In the genomic region with DNA sequence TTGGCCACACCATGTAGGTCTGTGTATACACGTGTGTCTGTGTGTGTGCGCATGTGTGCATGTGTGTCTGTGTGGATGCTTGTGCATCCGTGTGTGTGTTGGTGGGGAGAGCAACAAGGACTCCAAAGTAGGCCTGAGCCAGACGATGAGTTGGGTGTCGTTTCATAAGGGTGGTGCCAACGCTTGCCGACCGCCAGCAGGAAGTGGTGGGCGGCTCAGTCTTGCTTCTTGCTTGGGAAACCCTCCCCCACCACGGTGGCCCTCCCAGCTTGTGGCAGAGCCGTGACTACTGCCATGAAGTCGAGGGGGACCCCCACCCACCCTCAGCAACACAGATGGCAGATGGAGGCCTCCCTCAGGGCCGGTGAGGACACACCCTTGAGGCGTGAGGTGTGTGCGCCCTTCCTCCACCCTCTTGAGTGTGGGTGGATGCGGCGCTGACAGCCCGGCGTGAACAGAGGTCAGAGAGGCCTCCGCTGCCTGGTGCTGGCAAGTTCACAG, we compare ENCODE assay signal across 9 cellular contexts. TPM values are rescaled to one million over a fixed set of nuclear protein-coding genes. Genes with fewer than 3 reads are reported as not detected.
DNase-seq lines count a peak whose midpoint lies in the region; ATAC-seq and TF ChIP-seq lines count a peak whose summit lies in the region.
"Had no signal": no experiment of that assay in that cellular context is flagged by ENCODE, and none has a peak within 500 bp of the region (broad histone marks: within the 10 kb centered on the region; RNA-seq: fewer than 3 reads in every experiment).

No MANE protein-coding gene starts in this region.

- H3K4me1 Mint-ChIP-seq in stimulated activated naive CD8-positive, alpha-beta T cell treated with anti-CD3 and anti-CD28 coated beads, Interleukin-15, amount 100 ng/mL, for 72 hours = peaks cover 64% of the 10 kb centered on the region

- H2BK5ac ChIP-seq in neuronal stem cell (ENCODE audit: low read length) = no peak overlapping the region

- POLR2A ChIA-PET in PC-3 (lab: Charles Lee; ENCODE audit: unreplicated experiment) = no interaction called here

- H3K9me3 ChIP-seq in neuronal stem cell (replicated peaks in 1 of 2; ENCODE audit: control insufficient read depth in 2 of 2, insufficient read depth in 1 of 2, low read depth in 1 of 2, low read length in 2 of 2) (no peaks in the 10 kb centered on the region), PC-3 (ENCODE audit: low read length) (no peaks in the 10 kb centered on the region)
- H3K9me3 ChIP-seq: body of pancreas had no signal

- TF ChIP-seq CTCF in PC-3 (conservative IDR thresholded peaks at IDR 0.05; ENCODE audit: low read depth, low read length) = no peak

- H2AK5ac ChIP-seq in neuronal stem cell (ENCODE audit: low read depth, low read length) = no peak overlapping the region

- peak; percentile 92 for ATAC-seq in stimulated activated naive CD8-positive, alpha-beta T cell treated with anti-CD3 and anti-CD28 coated beads, Interleukin-15, amount 100 ng/mL, for 72 hours
- ATAC-seq in GM19452 (IDR thresholded peaks at IDR 0.05; ENCODE audit: unreplicated experiment) (no peak), PC-3 (no peak)
- ATAC-seq: body of pancreas had no signal

- peak overlapping the region; percentile 55 to 86 for H3K4me3 Mint-ChIP-seq in stimulated activated naive CD8-positive, alpha-beta T cell treated with anti-CD3 and anti-CD28 coated beads, Interleukin-15, amount 100 ng/mL, for 72 hours

- H3F3A ChIP-seq in PC-3 (ENCODE audit: low read length, unreplicated experiment) = no peaks in the 10 kb centered on the region

- CTCF ChIA-PET in PC-3 (lab: Charles Lee) = no interaction called here

- H3K4ac ChIP-seq in neuronal stem cell (ENCODE audit: low read length) = no peak overlapping the region

- no peak overlapping the region for H4K8ac ChIP-seq in neuronal stem cell (ENCODE audit: low read depth, low read length)

- no peaks in the 10 kb centered on the region for H3K27me3 Mint-ChIP-seq in stimulated activated naive CD8-positive, alpha-beta T cell treated with anti-CD3 and anti-CD28 coated beads, Interleukin-15, amount 100 ng/mL, for 72 hours

- intact Hi-C loops in PC-3 (cut with micrococcal nuclease) = no loop called here

- no peak overlapping the region for H2BK120ac ChIP-seq in neuronal stem cell (ENCODE audit: low read depth, low read length)

- peaks cover 0 to 6% of the 10 kb centered on the region in 2 donors for H3K9me3 Mint-ChIP-seq in stimulated activated naive CD8-positive, alpha-beta T cell treated with anti-CD3 and anti-CD28 coated beads, Interleukin-15, amount 100 ng/mL, for 72 hours

- H3K4me1 ChIP-seq in neuronal stem cell (ENCODE audit: control insufficient read depth in 2 of 2, insufficient read depth in 1 of 2, low read depth in 1 of 2, low read length in 2 of 2) (no peaks in the 10 kb centered on the region), PC-3 (ENCODE audit: insufficient read depth, low read length) (no peaks in the 10 kb centered on the region)
- H3K4me1 ChIP-seq: body of pancreas had no signal

- no peak overlapping the region for H3K18ac ChIP-seq in neuronal stem cell (ENCODE audit: low read length)

- H3K27ac ChIP-seq in neuronal stem cell (replicated peaks; ENCODE audit: low read length) (no peak overlapping the region), PC-3 (ENCODE audit: low read length) (no peak overlapping the region)
- H3K27ac ChIP-seq: body of pancreas had no signal

- no peaks in the 10 kb centered on the region for H4K20me1 ChIP-seq in PC-3 (ENCODE audit: low read length)

- no CpG with 5 or more reads among the region's 20 CpGs for WGBS in neuronal stem cell (ENCODE audit: extremely low coverage in 2 of 2, insufficient read length in 2 of 2, insufficient replicate concordance in 1 of 2), 2 donors

- no peak overlapping the region for H2AFZ ChIP-seq in neuronal stem cell (ENCODE audit: low read length)
- no peak overlapping the region for H2AFZ ChIP-seq in PC-3 (ENCODE audit: low read length)

- peak overlapping the region; percentile 67 for H3K23ac ChIP-seq in neuronal stem cell (ENCODE audit: low read depth, low read length, poor library complexity)

- DNase-seq in T-helper 9 cell = peak; percentile 71
- peak; percentile 65 to 71 for DNase-seq in activated T-helper 1 cell treated with anti-CD3 and anti-CD28 coated beads, Interleukin-2, amount 50 U/mL, for 16 hours (ENCODE audit: low read depth in 1 of 2, low spot score in 1 of 2)
- DNase-seq in neuronal stem cell (ENCODE audit: low spot score) = no peak
- peak; percentile 85 to 91 for DNase-seq in stimulated activated naive CD8-positive, alpha-beta T cell treated with anti-CD3 and anti-CD28 coated beads, Interleukin-15, amount 100 ng/mL, for 72 hours
- no peak for DNase-seq in UCSD-AML1 (lab: John Stamatoyannopoulos, UW; ENCODE audit: unreplicated experiment)
- DNase-seq in PC-3 = no peak
- DNase-seq: NCI-H446 treated with DMSO at 0.1 percent for 48 hours had no signal

- no peak overlapping the region for H3K14ac ChIP-seq in neuronal stem cell (ENCODE audit: low read length)

- H3K27ac Mint-ChIP-seq in stimulated activated naive CD8-positive, alpha-beta T cell treated with anti-CD3 and anti-CD28 coated beads, Interleukin-15, amount 100 ng/mL, for 72 hours = peak overlapping the region; percentile 79 to 99

- H2BK12ac ChIP-seq in neuronal stem cell (ENCODE audit: low read length) = no peak overlapping the region

- no peaks in the 10 kb centered on the region for H3K9me2 ChIP-seq in PC-3 (replicated peaks; ENCODE audit: low read length)

- no peak overlapping the region for H4K91ac ChIP-seq in neuronal stem cell (ENCODE audit: low read depth, low read length, poor library complexity)

- BruUV-seq in PC-3 (replicated peaks; lab: Mats Ljungman, UMichigan) = no TSS peak

- peaks cover 17 to 70% of the 10 kb centered on the region in 2 donors for H3K36me3 ChIP-seq in neuronal stem cell (replicated peaks in 1 of 2; ENCODE audit: control insufficient read depth in 2 of 2, insufficient read depth in 2 of 2, low read length in 2 of 2)
- no peaks in the 10 kb centered on the region for H3K36me3 ChIP-seq in PC-3 (ENCODE audit: low read depth, low read length)

- H3K4me2 ChIP-seq in neuronal stem cell (ENCODE audit: insufficient read depth, low read length, poor library complexity, severe bottlenecking) (no peak overlapping the region), PC-3 (ENCODE audit: low read length) (no peak overlapping the region)

- H3K27me3 ChIP-seq in neuronal stem cell (ENCODE audit: control insufficient read depth in 3 of 3, insufficient read depth in 3 of 3, low read depth in 1 of 3, low read length in 3 of 3) (no peaks in the 10 kb centered on the region), PC-3 (ENCODE audit: low read length) (no peaks in the 10 kb centered on the region)
- H3K27me3 ChIP-seq: body of pancreas had no signal

- no peaks in the 10 kb centered on the region for H3K79me2 ChIP-seq in PC-3 (ENCODE audit: low read length)

- H2BK15ac ChIP-seq in neuronal stem cell (ENCODE audit: low read length) = no peak overlapping the region

- H3K9ac ChIP-seq in neuronal stem cell (ENCODE audit: low read depth, low read length, poor library complexity) (no peak overlapping the region), PC-3 (ENCODE audit: low read length) (no peak overlapping the region)

- peaks cover 18% of the 10 kb centered on the region for H3K79me1 ChIP-seq in neuronal stem cell (ENCODE audit: low read depth, low read length)

- no peak overlapping the region for H3K4me3 ChIP-seq in neuronal stem cell (ENCODE audit: low read length in 2 of 2)
- no peak overlapping the region for H3K4me3 ChIP-seq in PC-3 (ENCODE audit: low read length)
- H3K4me3 ChIP-seq: body of pancreas had no signal

RNA-seq across cellular contexts. Expression of a gene that starts 17.5 kb away (rescaled TPM):
- polyA plus RNA-seq in neuronal stem cell (2013, experiment 1 of 2) = 49.6 TPM
- 50.1 TPM for polyA plus RNA-seq in neuronal stem cell (2013, experiment 2 of 2)
- total RNA-seq in PC-3 (2014; rRNA removed) = 0.95 and 1.5 TPM in 2 replicates

RNA-seq across cellular contexts. Expression of a gene that starts 53.4 kb away (rescaled TPM):
- polyA plus RNA-seq in neuronal stem cell (2013, experiment 1 of 2) = 1.5 TPM
- polyA plus RNA-seq in neuronal stem cell (2013, experiment 2 of 2) = 1.1 TPM
- total RNA-seq in PC-3 (2014; rRNA removed) = 0.17 and 2.5 TPM in 2 replicates

Comparison
In these comparisons a context has a peak if more than half of its experiments do, and no peak if none do; other contexts are left out.
1. DNase-seq: peak in T-helper 9 cell (single experiment), activated T-helper 1 cell treated with anti-CD3 and anti-CD28 coated beads, Interleukin-2, amount 50 U/mL, for 16 hours (2 of 2) and stimulated activated naive CD8-positive, alpha-beta T cell treated with anti-CD3 and anti-CD28 coated beads, Interleukin-15, amount 100 ng/mL, for 72 hours (2 of 2); none in neuronal stem cell (single experiment), UCSD-AML1 (single experiment) and PC-3 (single experiment).